Comparison of ENCODE assay signal across 1 cellular context in the genomic region with DNA sequence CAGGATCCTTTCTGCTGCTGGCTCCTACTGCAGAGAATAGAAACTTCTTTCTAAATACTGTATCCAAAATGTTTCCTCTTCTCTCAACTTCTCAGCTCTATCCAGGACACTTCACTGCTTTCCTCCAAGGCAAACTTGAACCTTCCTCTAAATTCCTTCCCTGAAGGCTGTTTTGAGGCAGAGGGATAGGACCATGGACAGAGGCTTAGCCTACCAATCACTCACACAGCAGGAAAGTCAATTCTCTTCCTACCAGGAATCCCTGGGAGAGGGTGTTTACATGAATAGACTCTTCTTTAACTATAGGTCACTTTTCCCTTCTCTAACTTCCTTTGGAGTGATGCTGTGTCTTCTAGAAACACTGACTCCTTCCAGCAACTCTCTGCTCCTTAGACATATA.
A peak's percentile ranks its signal among the peaks of the same experiment; 100 is the strongest.
TF ChIP-seq lines count a peak whose summit lies in the region.

No MANE protein-coding gene starts in this region.

TF ChIP-seq in WTC11, 78 proteins besides CTCF, POLR2A, EP300 and RAD21 (continued from another document):
- TF ChIP-seq AFF4 (CRISPR knock-in tag; IDR thresholded peaks at IDR 0.05; ENCODE audit: borderline replicate concordance) (no peak), ZNF232 (CRISPR knock-in tag; IDR thresholded peaks at IDR 0.05) (peak; percentile 79; the same call in 1 of the 2 replicates), NFE2L1 (CRISPR knock-in tag; IDR thresholded peaks at IDR 0.05) (0 out of 2 replicates have a peak, but pooled peaks have one; percentile 23), FOXP1 (CRISPR knock-in tag; IDR thresholded peaks at IDR 0.05; ENCODE audit: borderline replicate concordance) (no peak), EMX1 (CRISPR knock-in tag; IDR thresholded peaks at IDR 0.05) (no peak), ZBTB21 (CRISPR knock-in tag; IDR thresholded peaks at IDR 0.05; ENCODE audit: borderline replicate concordance) (no peak), SP1 (CRISPR knock-in tag; conservative IDR thresholded peaks at IDR 0.05) (no peak), SMAD3 (CRISPR knock-in tag; IDR thresholded peaks at IDR 0.05; ENCODE audit: borderline replicate concordance) (peak; percentile 42; the same call in 1 of the 2 replicates), IRF1 (CRISPR knock-in tag; IDR thresholded peaks at IDR 0.05) (peak; percentile 57; the same call in 1 of the 2 replicates), TEAD4 (CRISPR knock-in tag; IDR thresholded peaks at IDR 0.05) (peak; percentile 54; the same call in 1 of the 2 replicates), ZNF423 (CRISPR knock-in tag; IDR thresholded peaks at IDR 0.05) (0 out of 2 replicates have a peak, but pooled peaks have one; percentile 14), STAT6 (CRISPR knock-in tag; conservative IDR thresholded peaks at IDR 0.05; ENCODE audit: low read depth) (no peak), JAZF1 (CRISPR knock-in tag; IDR thresholded peaks at IDR 0.05) (no peak), HMGA2 (CRISPR knock-in tag; IDR thresholded peaks at IDR 0.05) (no peak), HMGXB4 (CRISPR knock-in tag; IDR thresholded peaks at IDR 0.05) (no peak), NFYB (CRISPR knock-in tag; conservative IDR thresholded peaks at IDR 0.05; ENCODE audit: low read depth) (no peak)
- TF ChIP-seq, protein P1, sequence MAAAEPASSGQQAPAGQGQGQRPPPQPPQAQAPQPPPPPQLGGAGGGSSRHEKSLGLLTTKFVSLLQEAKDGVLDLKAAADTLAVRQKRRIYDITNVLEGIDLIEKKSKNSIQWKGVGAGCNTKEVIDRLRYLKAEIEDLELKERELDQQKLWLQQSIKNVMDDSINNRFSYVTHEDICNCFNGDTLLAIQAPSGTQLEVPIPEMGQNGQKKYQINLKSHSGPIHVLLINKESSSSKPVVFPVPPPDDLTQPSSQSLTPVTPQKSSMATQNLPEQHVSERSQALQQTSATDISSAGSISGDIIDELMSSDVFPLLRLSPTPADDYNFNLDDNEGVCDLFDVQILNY (CRISPR knock-in tag; IDR thresholded peaks at IDR 0.05): no peak
- TF ChIP-seq, protein P2, sequence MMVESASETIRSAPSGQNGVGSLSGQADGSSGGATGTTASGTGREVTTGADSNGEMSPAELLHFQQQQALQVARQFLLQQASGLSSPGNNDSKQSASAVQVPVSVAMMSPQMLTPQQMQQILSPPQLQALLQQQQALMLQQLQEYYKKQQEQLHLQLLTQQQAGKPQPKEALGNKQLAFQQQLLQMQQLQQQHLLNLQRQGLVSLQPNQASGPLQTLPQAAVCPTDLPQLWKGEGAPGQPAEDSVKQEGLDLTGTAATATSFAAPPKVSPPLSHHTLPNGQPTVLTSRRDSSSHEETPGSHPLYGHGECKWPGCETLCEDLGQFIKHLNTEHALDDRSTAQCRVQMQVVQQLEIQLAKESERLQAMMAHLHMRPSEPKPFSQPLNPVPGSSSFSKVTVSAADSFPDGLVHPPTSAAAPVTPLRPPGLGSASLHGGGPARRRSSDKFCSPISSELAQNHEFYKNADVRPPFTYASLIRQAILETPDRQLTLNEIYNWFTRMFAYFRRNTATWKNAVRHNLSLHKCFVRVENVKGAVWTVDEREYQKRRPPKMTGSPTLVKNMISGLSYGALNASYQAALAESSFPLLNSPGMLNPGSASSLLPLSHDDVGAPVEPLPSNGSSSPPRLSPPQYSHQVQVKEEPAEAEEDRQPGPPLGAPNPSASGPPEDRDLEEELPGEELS (CRISPR knock-in tag; IDR thresholded peaks at IDR 0.05): peak; percentile 66; the same call in 1 of the 2 replicates
- TF ChIP-seq, protein P3, sequence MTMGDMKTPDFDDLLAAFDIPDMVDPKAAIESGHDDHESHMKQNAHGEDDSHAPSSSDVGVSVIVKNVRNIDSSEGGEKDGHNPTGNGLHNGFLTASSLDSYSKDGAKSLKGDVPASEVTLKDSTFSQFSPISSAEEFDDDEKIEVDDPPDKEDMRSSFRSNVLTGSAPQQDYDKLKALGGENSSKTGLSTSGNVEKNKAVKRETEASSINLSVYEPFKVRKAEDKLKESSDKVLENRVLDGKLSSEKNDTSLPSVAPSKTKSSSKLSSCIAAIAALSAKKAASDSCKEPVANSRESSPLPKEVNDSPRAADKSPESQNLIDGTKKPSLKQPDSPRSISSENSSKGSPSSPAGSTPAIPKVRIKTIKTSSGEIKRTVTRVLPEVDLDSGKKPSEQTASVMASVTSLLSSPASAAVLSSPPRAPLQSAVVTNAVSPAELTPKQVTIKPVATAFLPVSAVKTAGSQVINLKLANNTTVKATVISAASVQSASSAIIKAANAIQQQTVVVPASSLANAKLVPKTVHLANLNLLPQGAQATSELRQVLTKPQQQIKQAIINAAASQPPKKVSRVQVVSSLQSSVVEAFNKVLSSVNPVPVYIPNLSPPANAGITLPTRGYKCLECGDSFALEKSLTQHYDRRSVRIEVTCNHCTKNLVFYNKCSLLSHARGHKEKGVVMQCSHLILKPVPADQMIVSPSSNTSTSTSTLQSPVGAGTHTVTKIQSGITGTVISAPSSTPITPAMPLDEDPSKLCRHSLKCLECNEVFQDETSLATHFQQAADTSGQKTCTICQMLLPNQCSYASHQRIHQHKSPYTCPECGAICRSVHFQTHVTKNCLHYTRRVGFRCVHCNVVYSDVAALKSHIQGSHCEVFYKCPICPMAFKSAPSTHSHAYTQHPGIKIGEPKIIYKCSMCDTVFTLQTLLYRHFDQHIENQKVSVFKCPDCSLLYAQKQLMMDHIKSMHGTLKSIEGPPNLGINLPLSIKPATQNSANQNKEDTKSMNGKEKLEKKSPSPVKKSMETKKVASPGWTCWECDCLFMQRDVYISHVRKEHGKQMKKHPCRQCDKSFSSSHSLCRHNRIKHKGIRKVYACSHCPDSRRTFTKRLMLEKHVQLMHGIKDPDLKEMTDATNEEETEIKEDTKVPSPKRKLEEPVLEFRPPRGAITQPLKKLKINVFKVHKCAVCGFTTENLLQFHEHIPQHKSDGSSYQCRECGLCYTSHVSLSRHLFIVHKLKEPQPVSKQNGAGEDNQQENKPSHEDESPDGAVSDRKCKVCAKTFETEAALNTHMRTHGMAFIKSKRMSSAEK (CRISPR knock-in tag; IDR thresholded peaks at IDR 0.05; ENCODE audit: borderline replicate concordance): no peak
- TF ChIP-seq, protein P4, sequence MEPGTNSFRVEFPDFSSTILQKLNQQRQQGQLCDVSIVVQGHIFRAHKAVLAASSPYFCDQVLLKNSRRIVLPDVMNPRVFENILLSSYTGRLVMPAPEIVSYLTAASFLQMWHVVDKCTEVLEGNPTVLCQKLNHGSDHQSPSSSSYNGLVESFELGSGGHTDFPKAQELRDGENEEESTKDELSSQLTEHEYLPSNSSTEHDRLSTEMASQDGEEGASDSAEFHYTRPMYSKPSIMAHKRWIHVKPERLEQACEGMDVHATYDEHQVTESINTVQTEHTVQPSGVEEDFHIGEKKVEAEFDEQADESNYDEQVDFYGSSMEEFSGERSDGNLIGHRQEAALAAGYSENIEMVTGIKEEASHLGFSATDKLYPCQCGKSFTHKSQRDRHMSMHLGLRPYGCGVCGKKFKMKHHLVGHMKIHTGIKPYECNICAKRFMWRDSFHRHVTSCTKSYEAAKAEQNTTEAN (CRISPR knock-in tag; IDR thresholded peaks at IDR 0.05): peak; percentile 61; the same call in 1 of the 2 replicates
- TF ChIP-seq, protein P5, sequence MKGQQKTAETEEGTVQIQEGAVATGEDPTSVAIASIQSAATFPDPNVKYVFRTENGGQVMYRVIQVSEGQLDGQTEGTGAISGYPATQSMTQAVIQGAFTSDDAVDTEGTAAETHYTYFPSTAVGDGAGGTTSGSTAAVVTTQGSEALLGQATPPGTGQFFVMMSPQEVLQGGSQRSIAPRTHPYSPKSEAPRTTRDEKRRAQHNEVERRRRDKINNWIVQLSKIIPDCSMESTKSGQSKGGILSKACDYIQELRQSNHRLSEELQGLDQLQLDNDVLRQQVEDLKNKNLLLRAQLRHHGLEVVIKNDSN (CRISPR knock-in tag; IDR thresholded peaks at IDR 0.05): no peak
- TF ChIP-seq, protein P6, sequence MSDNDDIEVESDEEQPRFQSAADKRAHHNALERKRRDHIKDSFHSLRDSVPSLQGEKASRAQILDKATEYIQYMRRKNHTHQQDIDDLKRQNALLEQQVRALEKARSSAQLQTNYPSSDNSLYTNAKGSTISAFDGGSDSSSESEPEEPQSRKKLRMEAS (CRISPR knock-in tag; IDR thresholded peaks at IDR 0.05): no peak
